24 cellular contexts compared by ENCODE assay signal in genomic region chr16:55240933-55241332, GRCh38.
"Had no signal": no experiment of that assay in that cellular context is flagged by ENCODE, and none has a peak within 500 bp of the region (broad histone marks: within the 10 kb centered on the region; RNA-seq: fewer than 3 reads in every experiment).

No MANE protein-coding gene starts in this region.

- ATAC-seq: activated CD8-positive, alpha-beta T cell treated with anti-CD3 and anti-CD28 coated beads for 36 hours; activated T-cell treated with anti-CD3 and anti-CD28 coated beads, Interleukin-2, amount 50 U/mL, for 4 hours; activated T-helper 17 cell treated with anti-CD3 and anti-CD28 coated beads, Interleukin-2, amount 50 U/mL, for 72 hours; effector memory CD8-positive, alpha-beta T cell; mucosa of descending colon; natural killer cell treated with Interleukin-12 subunit alpha and Interleukin-12 subunit beta and Interleukin-15 and Interleukin-18, amount 100 ng/mL, for 72 hours; right lobe of liver had no signal

- DNase-seq: activated CD4-positive, alpha-beta T cell treated with anti-CD3 and anti-CD28 coated beads, Interleukin-2, amount 10 ng/mL, durations not matched to agents 7 days and 5 days; activated CD4-positive, CD25-positive, alpha-beta regulatory T cell treated with anti-CD3 and anti-CD28 coated beads, Interleukin-2, amount 50 U/mL, for 72 hours; activated CD8-positive, alpha-beta T cell treated with anti-CD3 and anti-CD28 coated beads for 36 hours; activated gamma-delta T cell treated with Interleukin-2 at 50 U/mL for 16 hours; activated naive CD4-positive, alpha-beta T cell treated with anti-CD3 and anti-CD28 coated beads, Interleukin-2, amount 50 U/mL, for 16 hours; activated T-cell treated with anti-CD3 and anti-CD28 coated beads, Interleukin-2, amount 50 U/mL, for 4 hours; amniotic stem cell; brain microvascular endothelial cell; cortex of kidney; effector memory CD8-positive, alpha-beta T cell; foreskin fibroblast; head of caudate nucleus; hippocampal formation; left ventricle myocardium inferior; mucosa of descending colon; right lobe of liver; stimulated activated CD4-positive, alpha-beta T cell treated with anti-CD3 and anti-CD28 coated beads, Interleukin-2, amount 100 ng/mL, for 48 hours; T-helper 9 cell; uterus; WERI-Rb-1 had no signal

- H3K4me1 ChIP-seq: left ventricle myocardium inferior, right lobe of liver, uterus had no signal

- H3K4me3 ChIP-seq: left ventricle myocardium inferior, lung, mucosa of descending colon, right lobe of liver, thoracic aorta, uterus had no signal

- H3K36me3 ChIP-seq: brain microvascular endothelial cell, left ventricle myocardium inferior, right lobe of liver, thoracic aorta, uterus, WERI-Rb-1 had no signal

- H3K27ac ChIP-seq: brain microvascular endothelial cell, left ventricle myocardium inferior, right lobe of liver, thoracic aorta, uterus, WERI-Rb-1 had no signal

- H3K9me3 ChIP-seq: left ventricle myocardium inferior, mucosa of descending colon, right lobe of liver, thoracic aorta, uterus had no signal

- H3K27me3 ChIP-seq: brain microvascular endothelial cell, right lobe of liver, uterus had no signal
